In genomic region chr9:98807811-98808195, GRCh38 we compare ENCODE assay signal across 8 cellular contexts. TPM values are rescaled to one million over a fixed set of nuclear protein-coding genes. Genes with fewer than 3 reads are reported as not detected.
A peak's percentile ranks its signal among the peaks of the same experiment; 100 is the strongest.
DNase-seq lines count a peak whose midpoint lies in the region; ATAC-seq and TF ChIP-seq lines count a peak whose summit lies in the region.

No MANE protein-coding gene starts in this region.

- H3K27me3 Mint-ChIP-seq in CD4-positive, alpha-beta T cell: peaks cover 8% of the 10 kb centered on the region
- H3K27me3 Mint-ChIP-seq in GM23338 (ENCODE audit: insufficient read depth, low read depth, poor library complexity): peaks cover 17% of the 10 kb centered on the region
- H3K27me3 Mint-ChIP-seq in neural progenitor cell (ENCODE audit: insufficient read depth, low read depth): peaks cover 12% of the 10 kb centered on the region

- H3K4me1 Mint-ChIP-seq in CD4-positive, alpha-beta T cell (ENCODE audit: low read depth): peaks cover 27% of the 10 kb centered on the region
- peaks cover 31% of the 10 kb centered on the region for H3K4me1 Mint-ChIP-seq in GM23338
- peaks cover 47% of the 10 kb centered on the region for H3K4me1 Mint-ChIP-seq in neural progenitor cell

- H4K20me1 ChIP-seq in GM23338 (replicated peaks; ENCODE audit: insufficient read depth): no peaks in the 10 kb centered on the region
- no peaks in the 10 kb centered on the region for H4K20me1 ChIP-seq in SU-DHL-6 (ENCODE audit: low read depth, low read length)
- H4K20me1 ChIP-seq in neural progenitor cell (ENCODE audit: low read depth): peaks cover 11% of the 10 kb centered on the region

- H3K4me3 Mint-ChIP-seq in CD4-positive, alpha-beta T cell: peak overlapping the region; percentile 88
- peak overlapping the region; percentile 79 for H3K4me3 Mint-ChIP-seq in GM23338
- H3K4me3 Mint-ChIP-seq in neural progenitor cell: peak overlapping the region; percentile 90

- POLR2A ChIA-PET in CD4-positive, alpha-beta T cell (lab: Charles Lee): interaction anchor here (1.3 to 5.4 kb wide), 3 partner anchors 11 to 1174 kb away, joined by 7 to 15 read pairs (median 9); partner anchors contain the start of genes ANKS6, NCBP1, TBC1D2 and TSTD2

- no peaks in the 10 kb centered on the region for H3K9me3 Mint-ChIP-seq in CD4-positive, alpha-beta T cell
- no peaks in the 10 kb centered on the region for H3K9me3 Mint-ChIP-seq in GM23338
- peaks cover 2% of the 10 kb centered on the region for H3K9me3 Mint-ChIP-seq in neural progenitor cell

- H3K4me3 ChIP-seq in GM23338 (peak overlapping the region; percentile 74), SU-DHL-6 (ENCODE audit: insufficient read depth, low read length, poor library complexity, severe bottlenecking) (peak overlapping the region; percentile 82), epithelial cell of esophagus (ENCODE audit: low read length) (peak overlapping the region; percentile 43), neural progenitor cell (peak overlapping the region; percentile 67)

- H3K9me2 ChIP-seq in GM23338 (ENCODE audit: insufficient read depth) (no peaks in the 10 kb centered on the region), SU-DHL-6 (replicated peaks; ENCODE audit: insufficient read depth, low read length) (no peaks in the 10 kb centered on the region)

- ATAC-seq in CD4-positive, alpha-beta T cell (ENCODE audit: poor library complexity): peak; percentile 43
- ATAC-seq in GM23338 (peak; percentile 29), omental fat pad (ENCODE audit: low FRiP score) (no peak), HG03565 (IDR thresholded peaks at IDR 0.05; ENCODE audit: unreplicated experiment) (no peak)

- H3K79me2 ChIP-seq in GM23338 (replicated peaks; ENCODE audit: insufficient read depth) (no peaks in the 10 kb centered on the region), SU-DHL-6 (ENCODE audit: insufficient read depth, low read length) (no peaks in the 10 kb centered on the region), neural progenitor cell (ENCODE audit: low read depth) (peaks cover 16% of the 10 kb centered on the region)

- no peaks in the 10 kb centered on the region for H3K9me3 ChIP-seq in CD4-positive, alpha-beta T cell (ENCODE audit: control insufficient read depth, low read length)
- H3K9me3 ChIP-seq in SU-DHL-6 (ENCODE audit: insufficient read depth, low read length) (peaks cover 3% of the 10 kb centered on the region; the same call in 1 of the 2 replicates), neural progenitor cell (ENCODE audit: low read depth) (no peaks in the 10 kb centered on the region)

- H3K27me3 ChIP-seq in CD4-positive, alpha-beta T cell (ENCODE audit: control insufficient read depth, insufficient read depth, low read length): peaks cover 1% of the 10 kb centered on the region
- H3K27me3 ChIP-seq in GM23338 (ENCODE audit: insufficient read depth) (peaks cover 27% of the 10 kb centered on the region), SU-DHL-6 (ENCODE audit: low read length) (no peaks in the 10 kb centered on the region), neural progenitor cell (peaks cover 3% of the 10 kb centered on the region)

- peak overlapping the region; percentile 64 for H3K9ac ChIP-seq in SU-DHL-6 (ENCODE audit: low read length)
- no peak overlapping the region for H3K9ac ChIP-seq in neural progenitor cell

- peak overlapping the region; percentile 61 for H2AFZ ChIP-seq in GM23338
- H2AFZ ChIP-seq in SU-DHL-6 (ENCODE audit: low read depth, low read length, severe bottlenecking): peak overlapping the region; percentile 79
- H2AFZ ChIP-seq in neural progenitor cell (replicated peaks): no peak overlapping the region

- CTCF ChIA-PET in CD4-positive, alpha-beta T cell (lab: Charles Lee): no interaction called here

- DNase-seq in CD4-positive, alpha-beta T cell: peak in 2 of 10 experiments; percentile 15 to 45
- DNase-seq in GM23338 (ENCODE audit: low spot score) (peak; percentile 55), epithelial cell of esophagus (ENCODE audit: low read depth) (peak; percentile 19), neural progenitor cell (ENCODE audit: low spot score) (peak; percentile 71), omental fat pad (ENCODE audit: low spot score) (no peak), NCI-H1436 (lab: John Stamatoyannopoulos, UW) (no peak)

- H3K36me3 ChIP-seq in GM23338 (ENCODE audit: insufficient read depth): no peaks in the 10 kb centered on the region
- H3K36me3 ChIP-seq in SU-DHL-6 (ENCODE audit: low read length): no peaks in the 10 kb centered on the region
- no peaks in the 10 kb centered on the region for H3K36me3 ChIP-seq in neural progenitor cell

- intact Hi-C loops in CD4-positive, alpha-beta T cell (cut with DNase I, micrococcal nuclease): loop anchor here in 1 of 2 experiments (1.0 to 10.0 kb wide), 6 partner anchors 10 to 1297 kb away; partner anchors contain the start of genes NCBP1, STX17 and TSTD2

- H3K27ac ChIP-seq in CD4-positive, alpha-beta T cell (ENCODE audit: low read depth, low read length): no peak overlapping the region
- no peak overlapping the region for H3K27ac ChIP-seq in GM23338 (ENCODE audit: low read depth)
- H3K27ac ChIP-seq in SU-DHL-6 (ENCODE audit: low read depth, low read length): no peak overlapping the region
- no peak overlapping the region for H3K27ac ChIP-seq in neural progenitor cell

- H3F3A ChIP-seq in GM23338 (replicated peaks; ENCODE audit: low read depth) (0 out of 2 replicates have a peak, but pooled peaks cover 6% of the 10 kb centered on the region), SU-DHL-6 (ENCODE audit: insufficient read depth) (no peaks in the 10 kb centered on the region; the same call in 1 of the 2 replicates), neural progenitor cell (ENCODE audit: low read depth) (peaks cover 36% of the 10 kb centered on the region)

- H3K36me3 Mint-ChIP-seq in CD4-positive, alpha-beta T cell (ENCODE audit: low read depth): no peaks in the 10 kb centered on the region
- H3K36me3 Mint-ChIP-seq in GM23338 (ENCODE audit: low read depth) (no peaks in the 10 kb centered on the region), neural progenitor cell (peaks cover under 1% of the 10 kb centered on the region)

- H3K27ac Mint-ChIP-seq in CD4-positive, alpha-beta T cell: no peak overlapping the region
- H3K27ac Mint-ChIP-seq in GM23338 (no peak overlapping the region), neural progenitor cell (peak overlapping the region; percentile 15)

- no peak for TF ChIP-seq CTCF in CD4-positive, alpha-beta T cell (IDR thresholded peaks at IDR 0.05)
- TF ChIP-seq CTCF in GM23338 (conservative IDR thresholded peaks at IDR 0.05; ENCODE audit: low read depth in 2 of 2): no peak
- no peak for TF ChIP-seq CTCF in SU-DHL-6 (IDR thresholded peaks at IDR 0.05; ENCODE audit: insufficient read depth, low read length, poor library complexity, severe bottlenecking)
- TF ChIP-seq CTCF in epithelial cell of esophagus (IDR thresholded peaks at IDR 0.05; ENCODE audit: insufficient read depth, low read depth, low read length, missing control alignments): no peak
- no peak for TF ChIP-seq CTCF in neural progenitor cell (IDR thresholded peaks at IDR 0.05)
- TF ChIP-seq CTCF in omental fat pad (IDR thresholded peaks at IDR 0.05): no peak

- H3K4me2 ChIP-seq in GM23338 (peak overlapping the region; percentile 91), SU-DHL-6 (ENCODE audit: low read depth, low read length, poor library complexity, severe bottlenecking) (peak overlapping the region; percentile 96), neural progenitor cell (peak overlapping the region; percentile 98)

- peaks cover 29% of the 10 kb centered on the region for H3K4me1 ChIP-seq in GM23338 (ENCODE audit: insufficient read depth)
- peaks cover 29% of the 10 kb centered on the region for H3K4me1 ChIP-seq in neural progenitor cell

TF ChIP-seq in GM23338, 12 proteins besides CTCF, POLR2A, EP300 and RAD21 (continues in another document):
- TF ChIP-seq ZNF331 (CRISPR knock-in tag; IDR thresholded peaks at IDR 0.05; ENCODE audit: low read depth): no peak

RNA-seq across cellular contexts. Expression of gene GALNT12, which starts 0.3 kb away (rescaled TPM):
- 10 to 100 TPM in 1 of 2 experiments, 1 to 10 TPM in 1; 8.7 to 11.5 TPM for total RNA-seq in CD4-positive, alpha-beta T cell
- 23.6 and 27.5 TPM in 2 replicates for total RNA-seq in GM23338 (2014; rRNA removed; shearing (Covaris generic))
- polyA plus RNA-seq in GM23338 (2016; fragmentation: Nextera tagmentation; extraction: Ambion mirVana): 14.0 and 14.6 TPM in 2 replicates
- total RNA-seq in neural progenitor cell (ENCODE audit: low replicate concordance) (28.8 and 46.5 TPM in 2 replicates), omental fat pad (1 to 10 TPM; 1.6 to 6.6 (median 4.5) TPM)

RNA-seq across cellular contexts. Expression of gene ANKS6, which starts 11.4 kb away (rescaled TPM):
- total RNA-seq in CD4-positive, alpha-beta T cell: 10 to 100 TPM; 11.8 to 12.2 TPM
- total RNA-seq in GM23338 (2014; rRNA removed; shearing (Covaris generic)): 35.4 and 59.0 TPM in 2 replicates
- polyA plus RNA-seq in GM23338 (2016; fragmentation: Nextera tagmentation; extraction: Ambion mirVana): 36.9 and 42.9 TPM in 2 replicates
- 16.0 and 44.3 TPM in 2 replicates for total RNA-seq in neural progenitor cell (ENCODE audit: low replicate concordance)
- total RNA-seq in omental fat pad: 10 to 100 TPM; 14.7 to 24.7 (median 20.4) TPM

Comparison
In these comparisons a context has a peak if more than half of its experiments do, and no peak if none do; other contexts are left out.
1. ATAC-seq: peak in CD4-positive, alpha-beta T cell (single experiment) and GM23338 (single experiment); none in omental fat pad (single experiment) and HG03565 (single experiment).
2. DNase-seq: peak in GM23338 (single experiment), epithelial cell of esophagus (single experiment) and neural progenitor cell (single experiment); none in omental fat pad (single experiment) and NCI-H1436 (single experiment).
3. Peak in every context shown above with its lines, with median percentiles within 50 percentile points of each other: H3K4me3 Mint-ChIP-seq, H3K4me2 ChIP-seq and H3K4me3 ChIP-seq.